23 cellular contexts compared by ENCODE assay signal in the genomic region with DNA sequence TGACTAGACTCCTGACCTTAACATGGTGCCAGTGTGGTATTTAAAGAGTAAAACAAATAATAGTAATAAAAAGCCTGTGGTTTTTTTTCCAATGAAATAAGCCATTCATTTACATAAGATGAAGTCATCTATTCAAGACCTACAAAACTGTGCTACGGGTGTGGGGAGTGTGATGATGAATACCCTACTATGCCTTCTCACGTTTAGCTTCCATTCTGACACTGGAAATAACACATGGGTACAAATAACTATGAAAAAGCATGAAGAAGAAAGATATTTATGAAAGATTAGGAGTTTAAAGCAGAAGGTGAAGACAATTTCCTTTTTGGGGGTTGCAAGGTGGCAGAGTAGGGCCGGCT. TPM values are rescaled to one million over a fixed set of nuclear protein-coding genes. Genes with fewer than 3 reads are reported as not detected.
DNase-seq lines count a peak whose midpoint lies in the region; ATAC-seq and TF ChIP-seq lines count a peak whose summit lies in the region.
"Had no signal": no experiment of that assay in that cellular context is flagged by ENCODE, and none has a peak within 500 bp of the region (broad histone marks: within the 10 kb centered on the region; RNA-seq: fewer than 3 reads in every experiment).

No MANE protein-coding gene starts in this region.

- DNase-seq in AG04450 (ENCODE audit: low read depth, low spot score) (no peak), PC-3 (no peak), endodermal cell (no peak), osteoblast (ENCODE audit: insufficient read length, low spot score, missing footprints) (no peak), NCI-H1694 (lab: John Stamatoyannopoulos, UW) (no peak), upper lobe of left lung (no peak), PC-9 (no peak)
- DNase-seq in activated T-helper 1 cell treated with anti-CD3 and anti-CD28 coated beads, Interleukin-12 subunit alpha, Interleukin-12 subunit beta, Interleukin-2, Interleukin-4 antibody, amounts not matched to agents 30 ng/mL and 10 ng/mL and 1 ng/mL, durations not matched to agents 14 hours and 24 hours and 36 hours (ENCODE audit: low spot score), result no peak
- DNase-seq: activated CD4-positive, alpha-beta T cell treated with anti-CD3 and anti-CD28 coated beads, Interleukin-2, amount 50 U/mL, for 1 hour; effector memory CD4-positive, alpha-beta T cell; esophagus squamous epithelium; H9; Karpas-422; NCI-H2171 treated with DMSO at 0.1 percent for 48 hours; NCI-H524; NK-92 treated with Interleukin-12 subunit alpha and Interleukin-12 subunit beta, amount 100 ng/mL, for 24 hours; Peyer's patch; T-helper 9 cell had no signal

- POLR2A ChIA-PET in AG04450 (lab: Yijun Ruan, JAX) (interaction anchor here (0.5 to 1.5 kb wide), 2 partner anchors 66 to 881 kb away, joined by 3 to 5 read pairs; no protein-coding TSS in a partner anchor), PC-3 (lab: Charles Lee; ENCODE audit: unreplicated experiment) (interaction anchor here (0.5 kb wide), 1 partner anchor 19 kb away, joined by 3 read pairs; no protein-coding TSS in a partner anchor), PC-9 (lab: Charles Lee; ENCODE audit: unreplicated experiment) (no interaction called here)

- H3K27me3 Mint-ChIP-seq in endodermal cell (ENCODE audit: insufficient read depth), result no peaks in the 10 kb centered on the region
- H3K27me3 Mint-ChIP-seq in activated T-helper 1 cell treated with anti-CD3 and anti-CD28 coated beads, Interleukin-12 subunit alpha, Interleukin-12 subunit beta, Interleukin-2, Interleukin-4 antibody, amounts not matched to agents 30 ng/mL and 10 ng/mL and 1 ng/mL, durations not matched to agents 14 hours and 24 hours and 36 hours (ENCODE audit: insufficient read depth), result peaks cover 3% of the 10 kb centered on the region
- H3K27me3 Mint-ChIP-seq: activated naive CD8-positive, alpha-beta T cell had no signal

- no peaks in the 10 kb centered on the region for H3K9me2 ChIP-seq in PC-3 (replicated peaks; ENCODE audit: low read length)
- H3K9me2 ChIP-seq in PC-9 (ENCODE audit: insufficient read depth), result no peaks in the 10 kb centered on the region

- ATAC-seq in PC-3 (no peak), upper lobe of left lung (ENCODE audit: low FRiP score in 2 of 2) (no peak)
- ATAC-seq: WTC11 had no signal

- peak overlapping the region; percentile 22; the same call in 1 of the 2 replicates for H2AFZ ChIP-seq in PC-3 (ENCODE audit: low read length)
- peak overlapping the region; percentile 76 for H2AFZ ChIP-seq in osteoblast (ENCODE audit: low read length)
- no peak overlapping the region for H2AFZ ChIP-seq in PC-9

- H3K27ac ChIP-seq in AG04450 (ENCODE audit: low read depth, low read length), result peak overlapping the region; percentile 39
- peak overlapping the region; percentile 62 for H3K27ac ChIP-seq in PC-3 (ENCODE audit: low read length)
- peak overlapping the region; percentile 84 for H3K27ac ChIP-seq in endodermal cell (ENCODE audit: low read depth, low read length)
- H3K27ac ChIP-seq in osteoblast (ENCODE audit: low read depth, low read length), result peak overlapping the region; percentile 97
- no peak overlapping the region for H3K27ac ChIP-seq in upper lobe of left lung
- H3K27ac ChIP-seq in PC-9, result no peak overlapping the region
- H3K27ac ChIP-seq: C4-2B, esophagus squamous epithelium, neutrophil, Peyer's patch had no signal

- H3K4me1 ChIP-seq in PC-3 (ENCODE audit: insufficient read depth, low read length), result peaks cover 32% of the 10 kb centered on the region
- H3K4me1 ChIP-seq in endodermal cell (ENCODE audit: control insufficient read depth, insufficient read depth, low read length), result peaks cover 7% of the 10 kb centered on the region
- peaks cover 22% of the 10 kb centered on the region for H3K4me1 ChIP-seq in osteoblast (ENCODE audit: insufficient read depth, low read length)
- no peaks in the 10 kb centered on the region for H3K4me1 ChIP-seq in upper lobe of left lung
- no peaks in the 10 kb centered on the region for H3K4me1 ChIP-seq in PC-9 (replicated peaks; ENCODE audit: insufficient read depth)
- H3K4me1 ChIP-seq: esophagus squamous epithelium, Peyer's patch had no signal

- H3K27ac Mint-ChIP-seq in endodermal cell, result no peak overlapping the region
- no peak overlapping the region for H3K27ac Mint-ChIP-seq in activated T-helper 1 cell treated with anti-CD3 and anti-CD28 coated beads, Interleukin-12 subunit alpha, Interleukin-12 subunit beta, Interleukin-2, Interleukin-4 antibody, amounts not matched to agents 30 ng/mL and 10 ng/mL and 1 ng/mL, durations not matched to agents 14 hours and 24 hours and 36 hours
- H3K27ac Mint-ChIP-seq: activated naive CD8-positive, alpha-beta T cell; H9; WTC11 had no signal

- peak overlapping the region; percentile 27 for H3K4me2 ChIP-seq in PC-3 (ENCODE audit: low read length)
- H3K4me2 ChIP-seq in osteoblast (ENCODE audit: insufficient read depth, low read length), result peak overlapping the region; percentile 46
- H3K4me2 ChIP-seq in PC-9, result no peak overlapping the region

- no peaks in the 10 kb centered on the region for H3K9me3 Mint-ChIP-seq in endodermal cell
- H3K9me3 Mint-ChIP-seq in activated T-helper 1 cell treated with anti-CD3 and anti-CD28 coated beads, Interleukin-12 subunit alpha, Interleukin-12 subunit beta, Interleukin-2, Interleukin-4 antibody, amounts not matched to agents 30 ng/mL and 10 ng/mL and 1 ng/mL, durations not matched to agents 14 hours and 24 hours and 36 hours, result no peaks in the 10 kb centered on the region
- H3K9me3 Mint-ChIP-seq: H9, WTC11 had no signal

- H3F3A ChIP-seq in PC-3 (ENCODE audit: low read length, unreplicated experiment) (no peaks in the 10 kb centered on the region), PC-9 (ENCODE audit: insufficient read depth, low read depth) (no peaks in the 10 kb centered on the region)

- intact Hi-C loops in PC-3 (cut with micrococcal nuclease), result no loop called here
- intact Hi-C loops in PC-9 (cut with micrococcal nuclease; ENCODE audit: unreplicated experiment), result no loop called here
- intact Hi-C loops in activated T-helper 1 cell treated with anti-CD3 and anti-CD28 coated beads, Interleukin-12 subunit alpha, Interleukin-12 subunit beta, Interleukin-2, Interleukin-4 antibody, amounts not matched to agents 30 ng/mL and 10 ng/mL and 1 ng/mL, durations not matched to agents 14 hours and 24 hours and 36 hours (cut with micrococcal nuclease), result no loop called here

- WGBS in endodermal cell (ENCODE audit: insufficient coverage in 1 of 2, insufficient read length in 1 of 2), 2 experiments, result 88 to 93% methylated on average over 1 to 3 of the region's 3 CpGs
- 87 to 89% methylated on average over 3 of the region's 3 CpGs for WGBS in upper lobe of left lung, 2 donors

- H3K27me3 ChIP-seq in AG04450 (ENCODE audit: control insufficient read depth, insufficient read depth, low read length), result no peaks in the 10 kb centered on the region
- no peaks in the 10 kb centered on the region for H3K27me3 ChIP-seq in PC-3 (ENCODE audit: low read length)
- no peaks in the 10 kb centered on the region for H3K27me3 ChIP-seq in endodermal cell (ENCODE audit: control insufficient read depth, insufficient read depth, low read length, poor library complexity, severe bottlenecking)
- H3K27me3 ChIP-seq in osteoblast (ENCODE audit: insufficient read depth, low read length), result no peaks in the 10 kb centered on the region
- H3K27me3 ChIP-seq in upper lobe of left lung, result no peaks in the 10 kb centered on the region
- H3K27me3 ChIP-seq in PC-9 (ENCODE audit: insufficient read depth, low read depth), result no peaks in the 10 kb centered on the region
- H3K27me3 ChIP-seq: esophagus squamous epithelium, neutrophil, Peyer's patch had no signal

- TF ChIP-seq CTCF in AG04450 (IDR thresholded peaks at IDR 0.05; ENCODE audit: low read depth, low read length) (no peak), PC-3 (conservative IDR thresholded peaks at IDR 0.05; ENCODE audit: low read depth, low read length) (no peak), endodermal cell (conservative IDR thresholded peaks at IDR 0.05) (no peak), osteoblast (IDR thresholded peaks at IDR 0.05; ENCODE audit: extremely low read depth, low read depth, low read length) (no peak), upper lobe of left lung (IDR thresholded peaks at IDR 0.05) (no peak), PC-9 (conservative IDR thresholded peaks at IDR 0.05) (no peak)

- no peaks in the 10 kb centered on the region for H3K79me2 ChIP-seq in PC-3 (ENCODE audit: low read length)
- no peaks in the 10 kb centered on the region for H3K79me2 ChIP-seq in osteoblast (ENCODE audit: insufficient read depth, low read length)
- no peaks in the 10 kb centered on the region for H3K79me2 ChIP-seq in PC-9 (ENCODE audit: low read depth)

- CTCF ChIA-PET in AG04450 (lab: Charles Lee) (interaction anchor here (0.7 to 1.8 kb wide), 3 partner anchors 11 to 16 kb away, joined by 4 to 12 read pairs (median 5); no protein-coding TSS in a partner anchor), PC-3 (lab: Charles Lee) (no interaction called here), PC-9 (lab: Charles Lee) (no interaction called here)

- peaks cover 10% of the 10 kb centered on the region for H3K4me1 Mint-ChIP-seq in endodermal cell
- no peaks in the 10 kb centered on the region for H3K4me1 Mint-ChIP-seq in activated T-helper 1 cell treated with anti-CD3 and anti-CD28 coated beads, Interleukin-12 subunit alpha, Interleukin-12 subunit beta, Interleukin-2, Interleukin-4 antibody, amounts not matched to agents 30 ng/mL and 10 ng/mL and 1 ng/mL, durations not matched to agents 14 hours and 24 hours and 36 hours (ENCODE audit: low read depth)

- H4K20me1 ChIP-seq in PC-3 (ENCODE audit: low read length), result no peaks in the 10 kb centered on the region
- H4K20me1 ChIP-seq in osteoblast (ENCODE audit: insufficient read depth, low read length), result no peaks in the 10 kb centered on the region
- H4K20me1 ChIP-seq in PC-9 (ENCODE audit: insufficient read depth), result no peaks in the 10 kb centered on the region

- no peaks in the 10 kb centered on the region for H3K36me3 ChIP-seq in PC-3 (ENCODE audit: low read depth, low read length)
- H3K36me3 ChIP-seq in endodermal cell (ENCODE audit: control insufficient read depth, insufficient read depth, low read length), result peaks cover 6% of the 10 kb centered on the region
- no peaks in the 10 kb centered on the region for H3K36me3 ChIP-seq in osteoblast (ENCODE audit: insufficient read depth, low read length)
- H3K36me3 ChIP-seq in upper lobe of left lung, result no peaks in the 10 kb centered on the region
- no peaks in the 10 kb centered on the region for H3K36me3 ChIP-seq in PC-9 (ENCODE audit: low read depth)
- H3K36me3 ChIP-seq: neutrophil, Peyer's patch, thoracic aorta had no signal

- H3K4me3 ChIP-seq in AG04450 (ENCODE audit: low read depth, low read length) (no peak overlapping the region), PC-3 (ENCODE audit: low read length) (no peak overlapping the region), endodermal cell (ENCODE audit: low read length) (no peak overlapping the region), osteoblast (ENCODE audit: insufficient read depth, low read length) (no peak overlapping the region), upper lobe of left lung (no peak overlapping the region), PC-9 (no peak overlapping the region)
- H3K4me3 ChIP-seq: esophagus squamous epithelium, Peyer's patch, thoracic aorta had no signal

- no peak overlapping the region for H3K9ac ChIP-seq in PC-3 (ENCODE audit: low read length)
- no peak overlapping the region for H3K9ac ChIP-seq in endodermal cell (ENCODE audit: extremely low read depth, low read length, poor library complexity, severe bottlenecking)

- no peaks in the 10 kb centered on the region for H3K36me3 Mint-ChIP-seq in endodermal cell (ENCODE audit: low read depth)
- peaks cover 2% of the 10 kb centered on the region for H3K36me3 Mint-ChIP-seq in activated T-helper 1 cell treated with anti-CD3 and anti-CD28 coated beads, Interleukin-12 subunit alpha, Interleukin-12 subunit beta, Interleukin-2, Interleukin-4 antibody, amounts not matched to agents 30 ng/mL and 10 ng/mL and 1 ng/mL, durations not matched to agents 14 hours and 24 hours and 36 hours (ENCODE audit: low read depth)
- H3K36me3 Mint-ChIP-seq: activated naive CD8-positive, alpha-beta T cell; WTC11 had no signal

- H3K9me3 ChIP-seq in AG04450 (ENCODE audit: control insufficient read depth, insufficient read depth, low read length), result no peaks in the 10 kb centered on the region
- no peaks in the 10 kb centered on the region for H3K9me3 ChIP-seq in PC-3 (ENCODE audit: low read length)
- no peaks in the 10 kb centered on the region for H3K9me3 ChIP-seq in endodermal cell (ENCODE audit: control insufficient read depth, low read length)
- H3K9me3 ChIP-seq in osteoblast (ENCODE audit: low read depth, low read length), result no peaks in the 10 kb centered on the region
- H3K9me3 ChIP-seq in upper lobe of left lung, result no peaks in the 10 kb centered on the region
- H3K9me3 ChIP-seq in PC-9 (ENCODE audit: insufficient read depth, low read depth), result no peaks in the 10 kb centered on the region
- H3K9me3 ChIP-seq: esophagus squamous epithelium, neutrophil, Peyer's patch, thoracic aorta had no signal

- no peak overlapping the region for H3K4me3 Mint-ChIP-seq in endodermal cell
- no peak overlapping the region for H3K4me3 Mint-ChIP-seq in activated T-helper 1 cell treated with anti-CD3 and anti-CD28 coated beads, Interleukin-12 subunit alpha, Interleukin-12 subunit beta, Interleukin-2, Interleukin-4 antibody, amounts not matched to agents 30 ng/mL and 10 ng/mL and 1 ng/mL, durations not matched to agents 14 hours and 24 hours and 36 hours
- H3K4me3 Mint-ChIP-seq: activated naive CD8-positive, alpha-beta T cell; H9; WTC11 had no signal

- BruUV-seq in PC-3 (replicated peaks; lab: Mats Ljungman, UMichigan) (no TSS peak), PC-9 (replicated peaks; lab: Mats Ljungman, UMichigan) (no TSS peak)

- TF ChIP-seq EP300 in upper lobe of left lung (IDR thresholded peaks at IDR 0.05), result no peak

- no peak for TF ChIP-seq POLR2A in upper lobe of left lung (IDR thresholded peaks at IDR 0.05)

RNA-seq across cellular contexts. Expression of a gene that starts 32.0 kb away (rescaled TPM):
- 5.0 and 5.9 TPM in 2 replicates for polyA plus RNA-seq in AG04450 (2011; rRNA removed)
- polyA minus RNA-seq in AG04450 (2011; rRNA and poly(A)+ RNA removed), result 2.0 and 2.7 TPM in 2 replicates
- 7.0 and 10.0 TPM in 2 replicates for total RNA-seq in PC-3 (2014; rRNA removed)
- 10 to 100 TPM; 23.8 to 47.6 TPM for total RNA-seq in endodermal cell
- polyA plus RNA-seq in endodermal cell (2013, experiment 1 of 2), result 18.2 TPM
- polyA plus RNA-seq in endodermal cell (2013, experiment 2 of 2), result 17.8 TPM
- 6.9 and 8.0 TPM in 2 replicates for total RNA-seq in osteoblast
- 1 to 10 TPM; 1.9 to 9.4 (median 4.6) TPM for total RNA-seq in upper lobe of left lung
- 8.4 and 10.3 TPM in 2 replicates for total RNA-seq in PC-9 (2021)
- total RNA-seq in activated T-helper 1 cell treated with anti-CD3 and anti-CD28 coated beads, Interleukin-12 subunit alpha, Interleukin-12 subunit beta, Interleukin-2, Interleukin-4 antibody, amounts not matched to agents 30 ng/mL and 10 ng/mL and 1 ng/mL, durations not matched to agents 14 hours and 24 hours and 36 hours, result 6.0 and 8.2 TPM in 2 replicates

RNA-seq across cellular contexts. Expression of a gene that starts 33.2 kb away (rescaled TPM):
- 16.3 and 19.0 TPM in 2 replicates for polyA plus RNA-seq in AG04450 (2011; rRNA removed)
- 24.8 and 29.1 TPM in 2 replicates for polyA minus RNA-seq in AG04450 (2011; rRNA and poly(A)+ RNA removed)
- total RNA-seq in PC-3 (2014; rRNA removed) (42.9 and 51.4 TPM in 2 replicates), endodermal cell (10 to 100 TPM; 51.4 to 69.2 TPM), osteoblast (11.2 and 16.2 TPM in 2 replicates), upper lobe of left lung (10 to 100 TPM in 4 of 6 donors, 1 to 10 TPM in 2; 6.4 to 33.5 (median 13.5) TPM), PC-9 (2021) (12.6 and 12.8 TPM in 2 replicates)
- 40.8 TPM for polyA plus RNA-seq in endodermal cell (2013, experiment 1 of 2)
- 41.2 TPM for polyA plus RNA-seq in endodermal cell (2013, experiment 2 of 2)
- total RNA-seq in activated T-helper 1 cell treated with anti-CD3 and anti-CD28 coated beads, Interleukin-12 subunit alpha, Interleukin-12 subunit beta, Interleukin-2, Interleukin-4 antibody, amounts not matched to agents 30 ng/mL and 10 ng/mL and 1 ng/mL, durations not matched to agents 14 hours and 24 hours and 36 hours, result 78.5 and 84.2 TPM in 2 replicates

Comparison
In these comparisons a context has a peak if more than half of its experiments do, and no peak if none do; other contexts are left out.
1. H3K27ac ChIP-seq: peak in AG04450 (single experiment), PC-3 (single experiment), endodermal cell (single experiment) and osteoblast (single experiment); none in upper lobe of left lung (0 of 4) and PC-9 (single experiment).